In genomic region chr3:45462522-45463262, GRCh38 we compare ENCODE assay signal across 8 cellular contexts.
DNase-seq lines count a peak whose midpoint lies in the region; ATAC-seq and TF ChIP-seq lines count a peak whose summit lies in the region.

No MANE protein-coding gene starts in this region.

- ATAC-seq in CD4-positive, alpha-beta T cell (ENCODE audit: poor library complexity): peak; percentile 60
- peak; percentile 53 for ATAC-seq in HG02642 (IDR thresholded peaks at IDR 0.05; ENCODE audit: poor library complexity, unreplicated experiment)
- peak; percentile 42 to 77 for ATAC-seq in naive thymus-derived CD8-positive, alpha-beta T cell
- ATAC-seq in psoas muscle: no peak
- no peak for ATAC-seq in sciatic nerve

- DNase-seq in CD4-positive, alpha-beta T cell: no peak
- DNase-seq in activated CD4-positive, alpha-beta T cell treated with anti-CD3 and anti-CD28 coated beads, Interleukin-2, amount 50 U/mL, for 4 hours: peak; percentile 6 to 23
- peak in 5 of 10 donors; percentile 4 to 27 (median 12) for DNase-seq in naive thymus-derived CD8-positive, alpha-beta T cell
- DNase-seq in psoas muscle: no peak
- DNase-seq in sciatic nerve (ENCODE audit: low spot score): no peak
- DNase-seq in COLO829 (ENCODE audit: low spot score): no peak
- DNase-seq in GM03348 (ENCODE audit: low spot score): no peak

- no peaks in the 10 kb centered on the region for H3K4me1 ChIP-seq in psoas muscle

- POLR2A ChIA-PET in CD4-positive, alpha-beta T cell (lab: Charles Lee): interaction anchor here (0.8 kb wide), 1 partner anchor 16 kb away, joined by 3 read pairs; no protein-coding TSS in a partner anchor
- POLR2A ChIA-PET in naive thymus-derived CD8-positive, alpha-beta T cell (lab: Charles Lee): no interaction called here

- H3K27me3 Mint-ChIP-seq in CD4-positive, alpha-beta T cell: no peaks in the 10 kb centered on the region
- no peaks in the 10 kb centered on the region for H3K27me3 Mint-ChIP-seq in naive thymus-derived CD8-positive, alpha-beta T cell

- no peak overlapping the region for H3K4me3 Mint-ChIP-seq in CD4-positive, alpha-beta T cell
- peak overlapping the region in 2 of 10 donors; percentile 3 to 31 for H3K4me3 Mint-ChIP-seq in naive thymus-derived CD8-positive, alpha-beta T cell

- H3K9me3 Mint-ChIP-seq in CD4-positive, alpha-beta T cell: peaks cover 6% of the 10 kb centered on the region
- peaks cover 0 to 17% (median 12%) of the 10 kb centered on the region in 9 donors for H3K9me3 Mint-ChIP-seq in naive thymus-derived CD8-positive, alpha-beta T cell

- H3K27ac Mint-ChIP-seq in CD4-positive, alpha-beta T cell: peak overlapping the region; percentile 80
- H3K27ac Mint-ChIP-seq in naive thymus-derived CD8-positive, alpha-beta T cell: peak overlapping the region in 9 of 10 donors; percentile 30 to 86 (median 77)

- H3K27me3 ChIP-seq in CD4-positive, alpha-beta T cell (ENCODE audit: control insufficient read depth, insufficient read depth, low read length): no peaks in the 10 kb centered on the region
- no peaks in the 10 kb centered on the region for H3K27me3 ChIP-seq in psoas muscle (ENCODE audit: insufficient read depth in 3 of 3, low read length in 2 of 3)

- no peak overlapping the region for H3K27ac ChIP-seq in CD4-positive, alpha-beta T cell (ENCODE audit: low read depth, low read length)
- H3K27ac ChIP-seq in psoas muscle: no peak overlapping the region

- H3K4me1 Mint-ChIP-seq in CD4-positive, alpha-beta T cell (ENCODE audit: low read depth): peaks cover 39% of the 10 kb centered on the region
- H3K4me1 Mint-ChIP-seq in naive thymus-derived CD8-positive, alpha-beta T cell: peaks cover 22 to 43% (median 36%) of the 10 kb centered on the region in 4 donors

- peaks cover 19% of the 10 kb centered on the region for H3K9me3 ChIP-seq in CD4-positive, alpha-beta T cell (ENCODE audit: control insufficient read depth, low read length)
- H3K9me3 ChIP-seq in psoas muscle: no peaks in the 10 kb centered on the region

- intact Hi-C loops in CD4-positive, alpha-beta T cell (cut with DNase I, micrococcal nuclease): no loop called here
- intact Hi-C loops in psoas muscle (cut with DNase I) (no loop called here), sciatic nerve (cut with DNase I) (no loop called here)

- 87 to 90% (median 88%) methylated on average over 5 of the region's 5 CpGs for WGBS in psoas muscle, 3 donors

- no peak for TF ChIP-seq CTCF in CD4-positive, alpha-beta T cell (IDR thresholded peaks at IDR 0.05)
- no peak for TF ChIP-seq CTCF in psoas muscle (IDR thresholded peaks at IDR 0.05)

- H3K4me3 ChIP-seq in psoas muscle: no peak overlapping the region

- H3K36me3 Mint-ChIP-seq in CD4-positive, alpha-beta T cell (ENCODE audit: low read depth): peaks cover 68% of the 10 kb centered on the region
- H3K36me3 Mint-ChIP-seq in naive thymus-derived CD8-positive, alpha-beta T cell: peaks cover 33 to 52% (median 43%) of the 10 kb centered on the region in 3 donors

- peaks cover 12 to 61% of the 10 kb centered on the region in 2 donors for H3K36me3 ChIP-seq in psoas muscle (ENCODE audit: insufficient read depth in 1 of 2, low read depth in 1 of 2)

- CTCF ChIA-PET in CD4-positive, alpha-beta T cell (lab: Charles Lee): no interaction called here

Comparison
In these comparisons a context has a peak if more than half of its experiments do, and no peak if none do; other contexts are left out.
1. ATAC-seq: peak in CD4-positive, alpha-beta T cell (single experiment), HG02642 (single experiment) and naive thymus-derived CD8-positive, alpha-beta T cell (2 of 2); none in psoas muscle (0 of 4) and sciatic nerve (single experiment).
2. DNase-seq: peak in activated CD4-positive, alpha-beta T cell treated with anti-CD3 and anti-CD28 coated beads, Interleukin-2, amount 50 U/mL, for 4 hours (2 of 2); none in CD4-positive, alpha-beta T cell (0 of 10), psoas muscle (0 of 2), sciatic nerve (single experiment), COLO829 (single experiment) and GM03348 (single experiment).